In the genomic region with DNA sequence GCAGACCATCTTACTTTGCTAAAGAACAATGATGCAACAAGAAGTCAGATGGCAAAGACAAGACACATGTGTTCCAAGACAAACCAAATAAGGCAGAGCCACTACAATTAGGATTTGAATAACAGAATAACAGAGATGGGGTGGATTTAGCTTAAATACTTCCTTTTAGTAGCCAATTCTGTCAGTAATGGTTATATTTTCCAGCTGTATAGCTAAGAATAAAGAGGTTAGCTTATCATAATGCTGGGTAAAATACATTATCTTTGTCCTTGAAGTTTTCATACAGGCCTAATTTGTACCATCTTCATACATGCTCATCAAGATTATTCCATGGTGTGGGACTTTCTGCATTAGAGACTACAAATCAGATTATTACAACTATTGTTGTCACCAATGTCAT, we compare ENCODE assay signal across 16 cellular contexts. TPM values are rescaled to one million over a fixed set of nuclear protein-coding genes. Genes with fewer than 3 reads are reported as not detected.
DNase-seq lines count a peak whose midpoint lies in the region; ATAC-seq and TF ChIP-seq lines count a peak whose summit lies in the region.
"Had no signal": no experiment of that assay in that cellular context is flagged by ENCODE, and none has a peak within 500 bp of the region (broad histone marks: within the 10 kb centered on the region; RNA-seq: fewer than 3 reads in every experiment).

No MANE protein-coding gene starts in this region.

- TF ChIP-seq POLR2A in thyroid gland (IDR thresholded peaks at IDR 0.05), result no peak

- DNase-seq in OCI-M1 (lab: John Stamatoyannopoulos, UW) (peak; percentile 3), adipocyte (ENCODE audit: low read depth) (peak; percentile 8), fibroblast of the conjunctiva (ENCODE audit: low read depth) (peak; percentile 6), thyroid gland (no peak)
- DNase-seq in stimulated activated CD4-positive, alpha-beta T cell treated with anti-CD3 and anti-CD28 coated beads, Interleukin-4, amount 100 ng/mL, for 1 hour, result no peak
- DNase-seq in stimulated activated naive CD8-positive, alpha-beta T cell treated with anti-CD3 and anti-CD28 coated beads, Interleukin-15, Interleukin-2, amounts not matched to agents 100 U/mL and 50 U/mL, for 24 hours, result no peak
- DNase-seq: BE2C; C1 segment of cervical spinal cord; CD4-positive, CD25-positive, alpha-beta regulatory T cell; CD8-positive, alpha-beta memory T cell; COR-L47; GOT3; H7; HFFc6 had no signal

- no peak for TF ChIP-seq CTCF in thyroid gland (IDR thresholded peaks at IDR 0.05)

- no peak overlapping the region for H3K9ac ChIP-seq in adipocyte (ENCODE audit: low read length)

- H3K36me3 ChIP-seq in adipocyte (ENCODE audit: control insufficient read depth, insufficient read depth, low read length, severe bottlenecking), result no peaks in the 10 kb centered on the region
- H3K36me3 ChIP-seq in thyroid gland, result no peaks in the 10 kb centered on the region
- H3K36me3 ChIP-seq: BE2C had no signal

- intact Hi-C loops in thyroid gland (cut with DNase I), result no loop called here

- H3K27me3 ChIP-seq in adipocyte (replicated peaks; ENCODE audit: control insufficient read depth, insufficient read depth, low read length), result no peaks in the 10 kb centered on the region
- H3K27me3 ChIP-seq in thyroid gland, result no peaks in the 10 kb centered on the region
- H3K27me3 ChIP-seq: BE2C had no signal

- no peak for ATAC-seq in stimulated activated naive CD8-positive, alpha-beta T cell treated with anti-CD3 and anti-CD28 coated beads, Interleukin-15, Interleukin-2, amounts not matched to agents 100 U/mL and 50 U/mL, for 24 hours
- no peak for ATAC-seq in HG02981 (IDR thresholded peaks at IDR 0.05; ENCODE audit: unreplicated experiment)
- ATAC-seq: HCT116 had no signal

- H3K4me1 ChIP-seq in adipocyte (ENCODE audit: control insufficient read depth, insufficient read depth, low read length) (no peaks in the 10 kb centered on the region), thyroid gland (peaks cover 56 to 60% of the 10 kb centered on the region in 2 donors)

- H3K4me3 ChIP-seq in adipocyte (ENCODE audit: low read length) (no peak overlapping the region), thyroid gland (replicated peaks in 1 of 3) (no peak overlapping the region)

- no peaks in the 10 kb centered on the region for H3K9me3 ChIP-seq in adipocyte (ENCODE audit: control insufficient read depth, low read length)
- H3K9me3 ChIP-seq in thyroid gland, result no peaks in the 10 kb centered on the region
- H3K9me3 ChIP-seq: BE2C had no signal

- H3K27ac ChIP-seq in thyroid gland, result peak overlapping the region; percentile 85 to 97 (median 90)

RNA-seq across cellular contexts. Expression of gene FRAS1, which starts 37.6 kb away (rescaled TPM):
- total RNA-seq in thyroid gland, result 10 to 100 TPM; 25.4 to 42.3 (median 31.7) TPM
- total RNA-seq: CD4-positive, CD25-positive, alpha-beta regulatory T cell; CD8-positive, alpha-beta memory T cell had no signal

Comparison
In these comparisons a context has a peak if more than half of its experiments do, and no peak if none do; other contexts are left out.
1. DNase-seq: peak in OCI-M1 (single experiment), adipocyte (single experiment) and fibroblast of the conjunctiva (single experiment); none in thyroid gland (0 of 2), stimulated activated CD4-positive, alpha-beta T cell treated with anti-CD3 and anti-CD28 coated beads, Interleukin-4, amount 100 ng/mL, for 1 hour (single experiment) and stimulated activated naive CD8-positive, alpha-beta T cell treated with anti-CD3 and anti-CD28 coated beads, Interleukin-15, Interleukin-2, amounts not matched to agents 100 U/mL and 50 U/mL, for 24 hours (single experiment).